25 cellular contexts compared by ENCODE assay signal in the genomic region with DNA sequence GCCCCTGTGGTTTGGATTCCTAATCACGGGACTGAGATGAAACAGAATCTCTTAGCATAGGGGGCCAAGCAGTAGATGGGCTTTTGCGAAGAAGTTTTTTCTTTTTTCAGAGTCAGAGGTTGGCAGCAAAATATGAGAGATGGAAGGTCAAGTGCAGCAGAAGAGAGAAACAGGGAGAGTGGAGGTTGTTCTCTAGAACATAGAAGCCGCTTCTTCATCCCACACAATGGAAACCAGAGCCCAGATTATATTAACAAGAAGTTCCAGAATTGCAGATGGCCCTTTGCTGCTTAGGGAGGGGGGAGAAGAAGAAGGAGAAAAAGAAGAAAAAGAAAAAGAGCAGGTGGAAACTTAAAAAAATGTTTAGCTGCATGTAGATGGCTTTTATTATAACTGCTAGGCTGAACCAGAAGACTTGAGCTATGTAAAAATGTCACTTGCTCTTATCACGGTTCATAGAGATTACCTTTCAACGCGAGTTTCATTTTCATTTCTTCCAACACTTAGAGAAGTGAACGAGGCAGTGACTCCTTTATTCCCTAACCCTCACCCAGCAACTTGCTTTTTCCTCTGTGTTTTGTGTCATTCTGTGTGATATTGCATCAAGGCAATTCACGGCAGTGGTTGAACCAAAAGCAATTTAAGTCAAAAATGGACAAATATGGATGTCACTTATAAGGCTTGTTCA.
DNase-seq lines count a peak whose midpoint lies in the region; ATAC-seq, FAIRE-seq and TF ChIP-seq lines count a peak whose summit lies in the region.
"Had no signal": no experiment of that assay in that cellular context is flagged by ENCODE, and none has a peak within 500 bp of the region (broad histone marks: within the 10 kb centered on the region; RNA-seq: fewer than 3 reads in every experiment).

No MANE protein-coding gene starts in this region.

- no peaks in the 10 kb centered on the region for H4K20me1 ChIP-seq in HepG2 (ENCODE audit: insufficient read depth, low read length)

- ATAC-seq in HepG2 (no peak), right lobe of liver (no peak), HG03108 (IDR thresholded peaks at IDR 0.05; ENCODE audit: unreplicated experiment) (no peak)
- peak; percentile 69 for ATAC-seq in stimulated activated effector memory CD8-positive, alpha-beta T cell treated with anti-CD3 and anti-CD28 coated beads, Interleukin-12 subunit alpha, Interleukin-12 subunit beta, amount 100 ng/mL, for 72 hours
- ATAC-seq: sciatic nerve had no signal

- H3K36me3 ChIP-seq in HepG2 (replicated peaks in 1 of 2; ENCODE audit: control insufficient read depth in 1 of 2, insufficient read depth in 2 of 2, low read length in 2 of 2): no peaks in the 10 kb centered on the region
- no peaks in the 10 kb centered on the region for H3K36me3 ChIP-seq in right lobe of liver
- no peaks in the 10 kb centered on the region for H3K36me3 ChIP-seq in trophoblast cell (ENCODE audit: control insufficient read depth in 1 of 2, insufficient read depth in 2 of 2, low read length in 2 of 2)
- H3K36me3 ChIP-seq: heart right ventricle, neural progenitor cell, vagina had no signal

- H3K27me3 ChIP-seq in HepG2 (ENCODE audit: control insufficient read depth in 1 of 2, insufficient read depth in 2 of 2, low read length in 2 of 2) (no peaks in the 10 kb centered on the region), right lobe of liver (no peaks in the 10 kb centered on the region), trophoblast cell (ENCODE audit: insufficient read depth, low read length) (no peaks in the 10 kb centered on the region)
- H3K27me3 ChIP-seq: heart right ventricle, neural progenitor cell, testis, vagina had no signal

- no peak overlapping the region for H2AK5ac ChIP-seq in trophoblast cell (ENCODE audit: low read length)

- H3K4me3 Mint-ChIP-seq in activated CD4-positive, alpha-beta T cell treated with anti-CD3 and anti-CD28 coated beads, Interleukin-2, amount 10 ng/mL, durations not matched to agents 7 days and 5 days: peak overlapping the region; percentile 27
- H3K4me3 Mint-ChIP-seq in T-helper 1 cell treated with Interleukin-12 subunit alpha and Interleukin-12 subunit beta and Interleukin-4 antibody, amounts not matched to agents 30 μg/mL and 1 μg/mL, for 36 hours: peak overlapping the region; percentile 26
- H3K4me3 Mint-ChIP-seq in stimulated activated effector memory CD8-positive, alpha-beta T cell treated with anti-CD3 and anti-CD28 coated beads, Interleukin-12 subunit alpha, Interleukin-12 subunit beta, amount 100 ng/mL, for 72 hours: peak overlapping the region; percentile 22
- H3K4me3 Mint-ChIP-seq: brain, neural progenitor cell had no signal

- H3K18ac ChIP-seq in trophoblast cell (ENCODE audit: low read length): no peak overlapping the region

- no peaks in the 10 kb centered on the region for H3K4me1 ChIP-seq in HepG2 (ENCODE audit: insufficient read depth, low read length)
- no peaks in the 10 kb centered on the region for H3K4me1 ChIP-seq in right lobe of liver
- no peaks in the 10 kb centered on the region for H3K4me1 ChIP-seq in trophoblast cell (ENCODE audit: control insufficient read depth in 1 of 2, insufficient read depth in 2 of 2, low read length in 2 of 2)
- H3K4me1 ChIP-seq: neural progenitor cell, testis, vagina had no signal

- no peaks in the 10 kb centered on the region for H3K79me1 ChIP-seq in trophoblast cell (ENCODE audit: low read length)

- H3K4me2 ChIP-seq in HepG2 (ENCODE audit: low read depth, low read length): no peak overlapping the region
- H3K4me2 ChIP-seq in trophoblast cell (ENCODE audit: low read length): no peak overlapping the region
- H3K4me2 ChIP-seq: KMS-11, neural progenitor cell had no signal

- no peak overlapping the region for H4K8ac ChIP-seq in trophoblast cell (ENCODE audit: low read depth, low read length)

- no peak overlapping the region for H3K14ac ChIP-seq in trophoblast cell (ENCODE audit: low read length)

- peak overlapping the region; percentile 84 for H3K27ac Mint-ChIP-seq in activated CD4-positive, alpha-beta T cell treated with anti-CD3 and anti-CD28 coated beads, Interleukin-2, amount 10 ng/mL, durations not matched to agents 7 days and 5 days
- peak overlapping the region; percentile 28 for H3K27ac Mint-ChIP-seq in T-helper 1 cell treated with Interleukin-12 subunit alpha and Interleukin-12 subunit beta and Interleukin-4 antibody, amounts not matched to agents 30 μg/mL and 1 μg/mL, for 36 hours
- H3K27ac Mint-ChIP-seq in stimulated activated effector memory CD8-positive, alpha-beta T cell treated with anti-CD3 and anti-CD28 coated beads, Interleukin-12 subunit alpha, Interleukin-12 subunit beta, amount 100 ng/mL, for 72 hours: peak overlapping the region; percentile 36
- H3K27ac Mint-ChIP-seq: brain, neural progenitor cell had no signal

- BruUV-seq in HepG2 (replicated peaks; lab: Mats Ljungman, UMichigan): no TSS peak

- no peaks in the 10 kb centered on the region for H3K36me3 Mint-ChIP-seq in activated CD4-positive, alpha-beta T cell treated with anti-CD3 and anti-CD28 coated beads, Interleukin-2, amount 10 ng/mL, durations not matched to agents 7 days and 5 days (ENCODE audit: low read depth)
- H3K36me3 Mint-ChIP-seq in T-helper 1 cell treated with Interleukin-12 subunit alpha and Interleukin-12 subunit beta and Interleukin-4 antibody, amounts not matched to agents 30 μg/mL and 1 μg/mL, for 36 hours (ENCODE audit: low read depth): no peaks in the 10 kb centered on the region
- no peaks in the 10 kb centered on the region for H3K36me3 Mint-ChIP-seq in stimulated activated effector memory CD8-positive, alpha-beta T cell treated with anti-CD3 and anti-CD28 coated beads, Interleukin-12 subunit alpha, Interleukin-12 subunit beta, amount 100 ng/mL, for 72 hours
- H3K36me3 Mint-ChIP-seq: brain, neural progenitor cell had no signal

- 66% methylated on average over 8 of the region's 8 CpGs for WGBS in HepG2 (ENCODE audit: low lambda C conversion rate)
- WGBS in right lobe of liver (ENCODE audit: insufficient coverage, low coverage, low lambda C conversion rate, missing lambda C conversion rate): 77% methylated on average over 7 of the region's 8 CpGs
- no CpG with 5 or more reads among the region's 8 CpGs for WGBS in trophoblast cell (ENCODE audit: extremely low coverage, insufficient coverage, insufficient read length)

- CTCF ChIA-PET in activated CD4-positive, alpha-beta T cell treated with anti-CD3 and anti-CD28 coated beads, Interleukin-2, amount 10 ng/mL, durations not matched to agents 7 days and 5 days (lab: Charles Lee): interaction anchor here (1.5 kb wide), 1 partner anchor 15 kb away, joined by 4 read pairs; no protein-coding TSS in a partner anchor
- CTCF ChIA-PET in HepG2 (lab: Yijun Ruan, JAX; ENCODE audit: low intra/inter-chr PET ratio, low total read pairs): no interaction called here

- POLR2A ChIA-PET in activated CD4-positive, alpha-beta T cell treated with anti-CD3 and anti-CD28 coated beads, Interleukin-2, amount 10 ng/mL, durations not matched to agents 7 days and 5 days (lab: Charles Lee): no interaction called here
- POLR2A ChIA-PET in HepG2 (lab: Yijun Ruan, JAX): no interaction called here

- intact Hi-C loops in HepG2 (cut with micrococcal nuclease; ENCODE audit: unreplicated experiment) (no loop called here), right lobe of liver (cut with DNase I) (no loop called here)

- no peaks in the 10 kb centered on the region for H3K9me3 Mint-ChIP-seq in activated CD4-positive, alpha-beta T cell treated with anti-CD3 and anti-CD28 coated beads, Interleukin-2, amount 10 ng/mL, durations not matched to agents 7 days and 5 days
- no peaks in the 10 kb centered on the region for H3K9me3 Mint-ChIP-seq in T-helper 1 cell treated with Interleukin-12 subunit alpha and Interleukin-12 subunit beta and Interleukin-4 antibody, amounts not matched to agents 30 μg/mL and 1 μg/mL, for 36 hours
- H3K9me3 Mint-ChIP-seq in stimulated activated effector memory CD8-positive, alpha-beta T cell treated with anti-CD3 and anti-CD28 coated beads, Interleukin-12 subunit alpha, Interleukin-12 subunit beta, amount 100 ng/mL, for 72 hours: no peaks in the 10 kb centered on the region
- H3K9me3 Mint-ChIP-seq: neural progenitor cell had no signal

- no peak overlapping the region for H2BK12ac ChIP-seq in trophoblast cell (ENCODE audit: low read length)

- no peak overlapping the region for H4K12ac ChIP-seq in trophoblast cell (ENCODE audit: low read depth, low read length)

- H3K9ac ChIP-seq in HepG2 (ENCODE audit: insufficient read depth, low read depth, low read length): no peak overlapping the region
- H3K9ac ChIP-seq in trophoblast cell (ENCODE audit: low read length): no peak overlapping the region
- H3K9ac ChIP-seq: KMS-11, neural progenitor cell had no signal

- H3K4me1 Mint-ChIP-seq in activated CD4-positive, alpha-beta T cell treated with anti-CD3 and anti-CD28 coated beads, Interleukin-2, amount 10 ng/mL, durations not matched to agents 7 days and 5 days: peaks cover 3% of the 10 kb centered on the region
- peaks cover 4% of the 10 kb centered on the region for H3K4me1 Mint-ChIP-seq in T-helper 1 cell treated with Interleukin-12 subunit alpha and Interleukin-12 subunit beta and Interleukin-4 antibody, amounts not matched to agents 30 μg/mL and 1 μg/mL, for 36 hours (ENCODE audit: low read depth)
- H3K4me1 Mint-ChIP-seq in stimulated activated effector memory CD8-positive, alpha-beta T cell treated with anti-CD3 and anti-CD28 coated beads, Interleukin-12 subunit alpha, Interleukin-12 subunit beta, amount 100 ng/mL, for 72 hours: peaks cover 19% of the 10 kb centered on the region

- H3K79me2 ChIP-seq in HepG2 (ENCODE audit: insufficient read depth, low read length) (no peaks in the 10 kb centered on the region), trophoblast cell (ENCODE audit: control insufficient read depth, insufficient read depth, low read length, poor library complexity) (no peaks in the 10 kb centered on the region)

- no peak for TF ChIP-seq RAD21 in HepG2 (CRISPR knock-in tag; IDR thresholded peaks at IDR 0.05)

- H3K27ac ChIP-seq in HepG2 (ENCODE audit: extremely low read length, insufficient read depth, low read length) (no peak overlapping the region), right lobe of liver (no peak overlapping the region), trophoblast cell (ENCODE audit: low read depth, low read length) (no peak overlapping the region)
- H3K27ac ChIP-seq: heart right ventricle, KMS-11, neural progenitor cell, vagina had no signal

- H3K27me3 Mint-ChIP-seq in activated CD4-positive, alpha-beta T cell treated with anti-CD3 and anti-CD28 coated beads, Interleukin-2, amount 10 ng/mL, durations not matched to agents 7 days and 5 days: no peaks in the 10 kb centered on the region
- H3K27me3 Mint-ChIP-seq in T-helper 1 cell treated with Interleukin-12 subunit alpha and Interleukin-12 subunit beta and Interleukin-4 antibody, amounts not matched to agents 30 μg/mL and 1 μg/mL, for 36 hours (ENCODE audit: low read depth): no peaks in the 10 kb centered on the region

- H3K9me3 ChIP-seq in HepG2 (ENCODE audit: low read length): no peaks in the 10 kb centered on the region
- no peaks in the 10 kb centered on the region for H3K9me3 ChIP-seq in right lobe of liver
- H3K9me3 ChIP-seq in trophoblast cell (ENCODE audit: insufficient read depth, low read depth, low read length): no peaks in the 10 kb centered on the region
- H3K9me3 ChIP-seq: heart right ventricle, testis, vagina had no signal

- no peak overlapping the region for H3K4ac ChIP-seq in trophoblast cell (ENCODE audit: low read depth, low read length)

- peak; percentile 21 for FAIRE-seq in HepG2 (lab: Jason Lieb, UNC)
- FAIRE-seq: H54, TTC549 had no signal

- TF ChIP-seq EP300 in HepG2 (IDR thresholded peaks at IDR 0.05; ENCODE audit: low read depth in 2 of 2, low read length in 2 of 2) (no peak), HepG2 (CRISPR knock-in tag; IDR thresholded peaks at IDR 0.05; ENCODE audit: borderline replicate concordance) (no peak)

- H2AFZ ChIP-seq in HepG2 (ENCODE audit: low read length): no peak overlapping the region
- H2AFZ ChIP-seq in trophoblast cell (ENCODE audit: insufficient read depth, low read length, poor library complexity): no peak overlapping the region
- H2AFZ ChIP-seq: neural progenitor cell had no signal

- H3K23ac ChIP-seq in trophoblast cell (ENCODE audit: low read length): no peak overlapping the region

- H3K4me3 ChIP-seq in HepG2 (replicated peaks in 1 of 3; ENCODE audit: insufficient read depth in 1 of 3, low read depth in 2 of 3, low read length in 3 of 3) (no peak overlapping the region), right lobe of liver (no peak overlapping the region), trophoblast cell (ENCODE audit: low read depth, low read length) (no peak overlapping the region)
- H3K4me3 ChIP-seq: heart right ventricle, neural progenitor cell, testis, vagina had no signal

- H4K91ac ChIP-seq in trophoblast cell (ENCODE audit: low read depth, low read length): no peak overlapping the region

- H2BK5ac ChIP-seq in trophoblast cell (ENCODE audit: low read depth, low read length, poor library complexity): no peak overlapping the region

- in situ Hi-C loops in HepG2 (cut with HindIII; ENCODE audit: extremely low pct_ligation_motif_present, low pct_unique_long_range_greater_than_20kb): no loop called here

- TF ChIP-seq CTCF in HepG2 (CRISPR knock-in tag; IDR thresholded peaks at IDR 0.05) (no peak), right lobe of liver (IDR thresholded peaks at IDR 0.05) (no peak)

- H2BK120ac ChIP-seq in trophoblast cell (ENCODE audit: insufficient read depth, low read length, poor library complexity): no peak overlapping the region

- TF ChIP-seq POLR2A in HepG2 (IDR thresholded peaks at IDR 0.05; ENCODE audit: insufficient read depth in 1 of 2, low read depth in 2 of 2, low read length in 2 of 2) (no peak), right lobe of liver (IDR thresholded peaks at IDR 0.05) (no peak)

- DNase-seq in activated CD4-positive, alpha-beta T cell treated with anti-CD3 and anti-CD28 coated beads, Interleukin-2, amount 10 ng/mL, durations not matched to agents 7 days and 5 days: no peak
- DNase-seq in activated CD4-positive, alpha-beta T cell treated with anti-CD3 and anti-CD28 coated beads, Interleukin-2, amount 50 U/mL, for 4 hours: no peak
- no peak for DNase-seq in HepG2 (ENCODE audit: low spot score)
- no peak for DNase-seq in right lobe of liver
- DNase-seq in stimulated activated effector memory CD8-positive, alpha-beta T cell treated with anti-CD3 and anti-CD28 coated beads, Interleukin-12 subunit alpha, Interleukin-12 subunit beta, amount 100 ng/mL, for 72 hours (ENCODE audit: low spot score in 2 of 2): no peak
- no peak for DNase-seq in trophoblast cell
- DNase-seq: erythroblast; foreskin fibroblast; heart right ventricle; NCI-H1436 treated with DMSO at 0.1 percent for 48 hours; NCI-H2171; NCI-H510A treated with DMSO at 0.1 percent for 48 hours; NK-92 treated with Interleukin-12 subunit alpha and Interleukin-12 subunit beta, amount 100 ng/mL, for 24 hours; SIG-M5; SW 1271; testis had no signal

Comparison
In these comparisons a context has a peak if more than half of its experiments do, and no peak if none do; other contexts are left out.
1. H3K27ac Mint-ChIP-seq: peak in every context shown above with its lines; median percentile 84 in activated CD4-positive, alpha-beta T cell treated with anti-CD3 and anti-CD28 coated beads, Interleukin-2, amount 10 ng/mL, durations not matched to agents 7 days and 5 days; 36 in stimulated activated effector memory CD8-positive, alpha-beta T cell treated with anti-CD3 and anti-CD28 coated beads, Interleukin-12 subunit alpha, Interleukin-12 subunit beta, amount 100 ng/mL, for 72 hours; 28 in T-helper 1 cell treated with Interleukin-12 subunit alpha and Interleukin-12 subunit beta and Interleukin-4 antibody, amounts not matched to agents 30 μg/mL and 1 μg/mL, for 36 hours.